ENCODE assay signal across 19 cellular contexts in the genomic region with DNA sequence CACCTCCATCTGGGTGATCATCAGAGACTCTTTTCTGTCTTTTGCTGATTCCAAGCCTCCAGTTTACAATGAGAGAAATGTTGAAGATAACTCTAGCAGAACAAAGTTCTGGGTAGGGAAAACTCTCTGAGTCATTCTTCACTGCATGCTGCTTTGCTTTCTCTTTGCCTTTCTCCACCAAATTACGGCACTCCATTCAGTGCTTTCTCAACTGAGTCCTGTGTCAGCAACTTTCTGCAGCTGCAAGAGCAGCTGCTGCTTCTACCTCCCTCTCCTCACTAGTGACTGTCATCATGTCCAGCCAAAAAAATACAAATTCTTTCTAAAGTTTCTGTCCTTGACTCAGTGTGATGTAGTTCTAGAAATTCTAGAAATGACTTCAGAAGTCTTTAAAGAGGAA.
DNase-seq lines count a peak whose midpoint lies in the region; ATAC-seq and TF ChIP-seq lines count a peak whose summit lies in the region.
"Had no signal": no experiment of that assay in that cellular context is flagged by ENCODE, and none has a peak within 500 bp of the region (broad histone marks: within the 10 kb centered on the region; RNA-seq: fewer than 3 reads in every experiment).

No MANE protein-coding gene starts in this region.

- H3K9me3 ChIP-seq in body of pancreas (no peaks in the 10 kb centered on the region), A673 (ENCODE audit: low read depth, low read length, poor library complexity, severe bottlenecking) (no peaks in the 10 kb centered on the region)
- H3K9me3 ChIP-seq: SK-N-SH had no signal

- peak; percentile 26 to 31 for DNase-seq in SHP77 (lab: John Stamatoyannopoulos, UW)
- DNase-seq in SHP77 treated with DMSO at 0.1 percent for 48 hours (lab: John Stamatoyannopoulos, UW): no peak
- DNase-seq in OCI-M1 (lab: John Stamatoyannopoulos, UW): peak; percentile 51
- DNase-seq in left kidney (ENCODE audit: low read depth, low spot score): peak; percentile 7
- no peak for DNase-seq in body of pancreas
- no peak for DNase-seq in NCI-H748 treated with DMSO at 0.1 percent for 48 hours (lab: John Stamatoyannopoulos, UW)
- DNase-seq in sciatic nerve (ENCODE audit: low spot score): no peak
- no peak for DNase-seq in A673 (ENCODE audit: low spot score)
- DNase-seq: 8988T, C1 segment of cervical spinal cord, DMS153, NCI-H1930, NCI-H2171 treated with DMSO at 0.1 percent for 48 hours, NCI-H82, SK-N-SH, T-helper 1 cell had no signal

- ATAC-seq in body of pancreas (no peak), sciatic nerve (no peak)
- ATAC-seq: HCT116, K562 had no signal

- H3K27me3 ChIP-seq in body of pancreas (no peaks in the 10 kb centered on the region), A673 (replicated peaks; ENCODE audit: insufficient read depth, low read depth, low read length, poor library complexity) (no peaks in the 10 kb centered on the region)

- intact Hi-C loops in body of pancreas (cut with DNase I) (no loop called here), sciatic nerve (cut with DNase I) (no loop called here), A673 (cut with micrococcal nuclease; ENCODE audit: unreplicated experiment) (no loop called here)

- H3K4me1 ChIP-seq in body of pancreas (no peaks in the 10 kb centered on the region), A673 (ENCODE audit: insufficient read depth, low read length, poor library complexity, severe bottlenecking) (no peaks in the 10 kb centered on the region)

- WGBS in body of pancreas, 2 donors: 23 to 25% methylated on average over 1 of the region's 1 CpG

- BruUV-seq in A673 (replicated peaks; lab: Mats Ljungman, UMichigan): no TSS peak

- CTCF ChIA-PET in A673 (lab: Charles Lee): no interaction called here

- H3K36me3 ChIP-seq in body of pancreas (replicated peaks in 1 of 2; ENCODE audit: insufficient read depth in 1 of 2, low read depth in 2 of 2) (no peaks in the 10 kb centered on the region), A673 (ENCODE audit: insufficient read depth, low read length, poor library complexity, severe bottlenecking) (no peaks in the 10 kb centered on the region)

- TF ChIP-seq POLR2A in body of pancreas (IDR thresholded peaks at IDR 0.05): no peak

- no peak overlapping the region for H3K27ac ChIP-seq in body of pancreas
- no peak overlapping the region for H3K27ac ChIP-seq in A673 (ENCODE audit: low read depth, low read length, poor library complexity, severe bottlenecking)
- H3K27ac ChIP-seq: RWPE1 had no signal

- TF ChIP-seq CTCF in body of pancreas (IDR thresholded peaks at IDR 0.05): no peak
- no peak for TF ChIP-seq CTCF in A673 (conservative IDR thresholded peaks at IDR 0.05; ENCODE audit: low read depth, low read length)

- H3K4me3 ChIP-seq in body of pancreas: no peak overlapping the region
- H3K4me3 ChIP-seq in A673 (ENCODE audit: low read depth, low read length, poor library complexity, severe bottlenecking): no peak overlapping the region
- H3K4me3 ChIP-seq: K562 had no signal

- POLR2A ChIA-PET in A673 (lab: Charles Lee; ENCODE audit: low non-redundant PET): interaction anchor here (0.5 kb wide), 1 partner anchor 16 kb away, joined by 11 read pairs; no protein-coding TSS in a partner anchor

Comparison
In these comparisons a context has a peak if more than half of its experiments do, and no peak if none do; other contexts are left out.
1. DNase-seq: peak in SHP77 (2 of 2), OCI-M1 (single experiment) and left kidney (single experiment); none in SHP77 treated with DMSO at 0.1 percent for 48 hours (single experiment), body of pancreas (0 of 4), NCI-H748 treated with DMSO at 0.1 percent for 48 hours (single experiment), sciatic nerve (single experiment) and A673 (single experiment).